ENCODE assay signal across 9 cellular contexts in the genomic region with DNA sequence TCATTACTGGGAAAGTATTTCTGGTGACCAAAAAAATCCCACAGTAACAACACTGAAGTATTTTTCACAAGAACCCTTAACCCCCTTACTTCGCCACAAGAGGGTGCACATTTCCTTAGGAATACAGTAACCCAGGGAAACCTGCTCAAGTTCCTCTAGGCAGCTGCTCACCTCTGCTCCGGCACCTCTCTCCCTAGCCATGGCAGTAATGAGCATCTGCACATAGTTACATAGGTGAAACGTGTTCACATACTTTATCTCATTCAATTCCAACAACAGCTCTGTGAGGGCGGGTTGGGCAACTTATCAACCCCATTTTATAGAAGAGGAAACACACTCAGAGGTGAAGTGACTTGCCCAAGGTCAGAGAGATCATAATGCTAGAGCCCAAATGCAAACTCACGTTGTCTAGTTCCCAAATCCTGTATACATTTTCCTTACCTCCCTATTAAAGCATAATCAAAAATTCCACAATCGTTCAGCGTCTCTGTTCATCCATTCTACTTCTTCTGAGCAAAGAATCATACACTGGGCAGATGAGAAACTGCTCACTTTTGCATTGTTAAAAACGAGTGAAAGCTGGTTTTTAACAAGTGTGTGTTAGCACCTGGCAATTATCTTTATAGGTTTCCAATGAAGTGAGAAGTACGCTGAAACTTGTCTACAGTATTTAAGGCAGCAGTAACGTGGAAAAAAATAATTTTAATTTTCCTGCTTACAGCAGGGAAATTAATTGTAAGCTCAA.
DNase-seq lines count a peak whose midpoint lies in the region; ATAC-seq and FAIRE-seq lines count a peak whose summit lies in the region.
"Had no signal": no experiment of that assay in that cellular context is flagged by ENCODE, and none has a peak within 500 bp of the region (broad histone marks: within the 10 kb centered on the region; RNA-seq: fewer than 3 reads in every experiment).

No MANE protein-coding gene starts in this region.

- FAIRE-seq in A204.1 (lab: Jason Lieb, UNC), result peak; percentile 87
- FAIRE-seq: frontal cortex had no signal

- no peak for ATAC-seq in HG02870 (IDR thresholded peaks at IDR 0.05; ENCODE audit: unreplicated experiment)

- DNase-seq in GF-D8 (lab: John Stamatoyannopoulos, UW) (peak; percentile 45), NCI-H1417 treated with DMSO at 0.1 percent for 48 hours (lab: John Stamatoyannopoulos, UW) (peak; percentile 31), SW480 (ENCODE audit: low spot score) (peak; percentile 90), globus pallidus (ENCODE audit: low spot score) (peak; percentile 6), putamen (ENCODE audit: low spot score) (peak; percentile 37), epidermal melanocyte (ENCODE audit: insufficient read length, low spot score) (no peak)
